23 cellular contexts compared by ENCODE assay signal in genomic region chr4:8732092-8732491, GRCh38.
"Had no signal": no experiment of that assay in that cellular context is flagged by ENCODE, and none has a peak within 500 bp of the region (broad histone marks: within the 10 kb centered on the region; RNA-seq: fewer than 3 reads in every experiment).

No MANE protein-coding gene starts in this region.

- H3K27ac ChIP-seq: adrenal gland, body of pancreas, cardiac muscle cell, esophagus squamous epithelium, sigmoid colon, tibial nerve had no signal

- H3K4me3 ChIP-seq: adrenal gland, body of pancreas, cardiac muscle cell, esophagus squamous epithelium, sigmoid colon, tibial nerve had no signal

- H3K36me3 ChIP-seq: adrenal gland, cardiac muscle cell, esophagus squamous epithelium, sigmoid colon, tibial nerve had no signal

- FAIRE-seq: keratinocyte, small intestine, urothelium cell line had no signal

- ATAC-seq: body of pancreas; left colon; naive thymus-derived CD8-positive, alpha-beta T cell; stimulated activated naive B cell treated with anti-CD40 and anti-IgM and Interleukin-4, amounts not matched to agents 10 μg/mL and 1 μg/mL and 100 μg/mL, for 72 hours had no signal

- H3K27me3 ChIP-seq: adrenal gland, body of pancreas, cardiac muscle cell, tibial nerve had no signal

- H3K4me1 ChIP-seq: adrenal gland, body of pancreas, esophagus squamous epithelium, sigmoid colon, tibial nerve had no signal

- H3K9me3 ChIP-seq: adrenal gland, body of pancreas, esophagus squamous epithelium had no signal

- DNase-seq: activated CD4-positive, alpha-beta memory T cell treated with anti-CD3 and anti-CD28 coated beads for 36 hours; activated CD4-positive, alpha-beta T cell treated with anti-CD3 and anti-CD28 coated beads, Interleukin-2, amount 10 ng/mL, durations not matched to agents 24 days and 14 days; activated CD4-positive, CD25-positive, alpha-beta regulatory T cell treated with anti-CD3 and anti-CD28 coated beads, Interleukin-2, amount 50 U/mL, for 72 hours; activated naive CD4-positive, alpha-beta T cell treated with anti-CD3 and anti-CD28 coated beads for 36 hours; activated naive CD8-positive, alpha-beta T cell treated with anti-CD3 and anti-CD28 coated beads for 36 hours; aorta; body of pancreas; esophagus squamous epithelium; foreskin melanocyte; left colon; occipital lobe; small intestine; stimulated activated CD4-positive, alpha-beta T cell treated with anti-CD3 and anti-CD28 coated beads, Interleukin-1b, Interleukin-23, amount 100 ng/mL, for 48 hours; stimulated activated CD4-positive, alpha-beta T cell treated with anti-CD3 and anti-CD28 coated beads, Interleukin-4, amount 100 ng/mL, for 4 hours; stimulated activated naive B cell treated with anti-CD40 and anti-IgM and Interleukin-4, amounts not matched to agents 10 μg/mL and 1 μg/mL and 100 μg/mL, for 72 hours; T-helper 2 cell had no signal
